Comparison of ENCODE assay signal across 23 cellular contexts in the genomic region with DNA sequence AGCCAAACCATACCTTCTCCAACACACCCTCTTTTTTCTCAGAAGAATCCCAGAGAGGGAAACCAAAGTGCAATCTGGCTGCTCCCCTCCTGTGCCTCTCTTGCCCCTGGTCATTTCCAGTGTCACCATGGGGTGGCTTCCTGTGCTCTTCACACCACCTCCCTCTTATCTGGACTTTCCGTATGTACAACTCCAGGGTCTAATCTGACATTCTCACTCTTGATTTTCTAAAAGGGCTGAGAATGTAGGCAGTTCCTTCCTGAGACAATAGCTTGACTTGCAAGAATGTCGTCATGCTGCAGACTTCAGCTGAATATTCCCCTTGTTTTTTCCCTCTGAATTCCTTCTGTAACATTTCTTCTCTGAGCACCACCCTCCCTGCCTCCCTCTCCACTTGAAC.
"Had no signal": no experiment of that assay in that cellular context is flagged by ENCODE, and none has a peak within 500 bp of the region (broad histone marks: within the 10 kb centered on the region; RNA-seq: fewer than 3 reads in every experiment).

No MANE protein-coding gene starts in this region.

- H3K4me2 ChIP-seq: hepatocyte had no signal

- H3K36me3 ChIP-seq: gastrocnemius medialis, uterus had no signal

- H3K9me3 ChIP-seq: gastrocnemius medialis, testis, uterus had no signal

- H3K27me3 ChIP-seq: gastrocnemius medialis, hepatocyte, testis, uterus had no signal

- ATAC-seq: activated CD8-positive, alpha-beta T cell treated with anti-CD3 and anti-CD28 coated beads for 36 hours; activated T-cell treated with anti-CD3 and anti-CD28 coated beads, Interleukin-2, amount 50 U/mL, for 4 hours; activated T-helper 17 cell treated with anti-CD3 and anti-CD28 coated beads, Interleukin-2, amount 50 U/mL, for 72 hours; gastrocnemius medialis; left colon; naive thymus-derived CD8-positive, alpha-beta T cell; stimulated activated naive CD8-positive, alpha-beta T cell treated with anti-CD3 and anti-CD28 coated beads, Interleukin-15, Interleukin-2, amounts not matched to agents 100 U/mL and 50 U/mL, for 24 hours had no signal

- H3K9ac ChIP-seq: parathyroid adenoma had no signal

- H3K27ac ChIP-seq: gastrocnemius medialis, hepatocyte, parathyroid adenoma, testis, uterus had no signal

- H3K4me1 ChIP-seq: gastrocnemius medialis, parathyroid adenoma, testis, uterus had no signal

- DNase-seq: activated CD4-positive, alpha-beta T cell treated with anti-CD3 and anti-CD28 coated beads for 1 hour; activated CD4-positive, alpha-beta T cell treated with anti-CD3 and anti-CD28 coated beads, Interleukin-2, amount 50 U/mL, for 1 hour; activated CD8-positive, alpha-beta T cell treated with anti-CD3 and anti-CD28 coated beads for 36 hours; activated gamma-delta T cell treated with Interleukin-2 at 50 U/mL for 16 hours; activated naive CD4-positive, alpha-beta T cell treated with anti-CD3 and anti-CD28 coated beads, Interleukin-2, amount 50 U/mL, for 16 hours; activated T-cell treated with anti-CD3 and anti-CD28 coated beads, Interleukin-2, amount 50 U/mL, for 4 hours; amniotic stem cell; gastrocnemius medialis; immature natural killer cell; kidney; left colon; mammary epithelial cell; naive thymus-derived CD8-positive, alpha-beta T cell; right cardiac atrium; stimulated activated CD4-positive, alpha-beta T cell treated with anti-CD3 and anti-CD28 coated beads, Interleukin-12 subunit alpha, Interleukin-12 subunit beta, amount 100 ng/mL, for 4 hours; stimulated activated CD4-positive, alpha-beta T cell treated with anti-CD3 and anti-CD28 coated beads, Interleukin-4, amount 100 ng/mL, for 1 hour; stimulated activated naive CD8-positive, alpha-beta T cell treated with anti-CD3 and anti-CD28 coated beads, Interleukin-15, Interleukin-2, amounts not matched to agents 100 U/mL and 50 U/mL, for 24 hours; T-helper 2 cell; testis; uterus had no signal

- H3K79me2 ChIP-seq: parathyroid adenoma had no signal

- H2AFZ ChIP-seq: hepatocyte, parathyroid adenoma had no signal

- H3K4me3 ChIP-seq: gastrocnemius medialis, hepatocyte, testis, uterus had no signal

- FAIRE-seq: kidney had no signal
